In the genomic region with DNA sequence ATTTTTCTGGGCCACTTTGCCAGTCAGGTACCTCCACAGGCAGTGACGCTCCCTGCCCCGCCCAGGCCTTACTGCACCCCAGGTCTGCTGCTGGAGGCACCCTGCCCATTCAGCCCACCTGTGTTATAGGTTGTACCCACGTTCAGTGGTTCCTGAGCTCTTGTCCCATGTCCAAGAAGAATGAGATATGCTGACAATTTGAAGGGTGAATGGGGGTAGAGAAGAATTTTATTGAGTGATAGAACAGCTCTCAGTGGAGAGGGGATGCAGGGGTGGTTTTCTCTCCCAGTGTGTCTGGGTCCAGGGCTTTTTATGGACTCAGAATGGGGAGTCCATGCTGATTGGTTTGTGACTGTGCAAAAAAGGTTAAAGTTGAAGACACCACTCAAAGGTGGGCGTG, we compare ENCODE assay signal across 17 cellular contexts.
"Had no signal": no experiment of that assay in that cellular context is flagged by ENCODE, and none has a peak within 500 bp of the region (broad histone marks: within the 10 kb centered on the region; RNA-seq: fewer than 3 reads in every experiment).

No MANE protein-coding gene starts in this region.

- FAIRE-seq: frontal cortex had no signal

- H3K9me3 ChIP-seq: colonic mucosa, thoracic aorta, transverse colon had no signal

- H3K27me3 ChIP-seq: colonic mucosa, stomach, transverse colon had no signal

- H3K4me3 Mint-ChIP-seq: naive thymus-derived CD8-positive, alpha-beta T cell had no signal

- H3K27ac ChIP-seq: colonic mucosa, heart left ventricle, stomach, thoracic aorta, transverse colon had no signal

- H3K36me3 ChIP-seq: colonic mucosa, heart left ventricle, thoracic aorta, transverse colon had no signal

- ATAC-seq: esophagus mucosa; heart left ventricle; left colon; left ventricle myocardium superior; naive thymus-derived CD8-positive, alpha-beta T cell; sciatic nerve had no signal

- H3K4me3 ChIP-seq: colonic mucosa, heart left ventricle, lung, stomach, thoracic aorta, transverse colon had no signal

- H3K4me1 ChIP-seq: colonic mucosa, transverse colon had no signal

- DNase-seq: colonic mucosa; dermis blood vessel endothelial cell; heart left ventricle; hippocampal formation; left colon; left ventricle myocardium superior; naive thymus-derived CD8-positive, alpha-beta T cell; stimulated activated CD4-positive, alpha-beta T cell treated with anti-CD3 and anti-CD28 coated beads, Interleukin-2, amount 100 ng/mL, for 24 hours; stimulated activated naive CD4-positive, alpha-beta T cell; stomach; substantia nigra; transverse colon had no signal

- H3K27ac Mint-ChIP-seq: naive thymus-derived CD8-positive, alpha-beta T cell had no signal
